In genomic region chr12:15880721-15881120, GRCh38 we compare ENCODE assay signal across 1 cellular context.
TF ChIP-seq lines count a peak whose summit lies in the region.

No MANE protein-coding gene starts in this region.

TF ChIP-seq in SK-N-SH treated with all-trans-retinoic acid at 6 μM for 48 hours, 23 proteins besides CTCF, POLR2A, EP300 and RAD21 (continued from another document):
- TF ChIP-seq TSHZ2 (CRISPR knock-in tag; IDR thresholded peaks at IDR 0.05), result no peak
- TF ChIP-seq PPARA (CRISPR knock-in tag; IDR thresholded peaks at IDR 0.05; ENCODE audit: borderline replicate concordance), result no peak
- no peak for TF ChIP-seq POU6F1 (CRISPR knock-in tag; IDR thresholded peaks at IDR 0.05; ENCODE audit: borderline replicate concordance, low read depth)
- TF ChIP-seq OSR1 (CRISPR knock-in tag; IDR thresholded peaks at IDR 0.05), result no peak
- no peak for TF ChIP-seq ZFP30 (CRISPR knock-in tag; IDR thresholded peaks at IDR 0.05)
- TF ChIP-seq ZNF70 (CRISPR knock-in tag; IDR thresholded peaks at IDR 0.05), result no peak
- TF ChIP-seq RARB (CRISPR knock-in tag; IDR thresholded peaks at IDR 0.05), result no peak
- TF ChIP-seq GLIS3 (CRISPR knock-in tag; IDR thresholded peaks at IDR 0.05), result no peak
- TF ChIP-seq ZC3H10 (CRISPR knock-in tag; IDR thresholded peaks at IDR 0.05), result no peak
- no peak for TF ChIP-seq TOX (CRISPR knock-in tag; IDR thresholded peaks at IDR 0.05; ENCODE audit: borderline replicate concordance)
- no peak for TF ChIP-seq SNAI2 (CRISPR knock-in tag; IDR thresholded peaks at IDR 0.05)
- TF ChIP-seq BACH2 (CRISPR knock-in tag; IDR thresholded peaks at IDR 0.05; ENCODE audit: borderline replicate concordance), result no peak
- TF ChIP-seq ZNF565 (CRISPR knock-in tag; conservative IDR thresholded peaks at IDR 0.05; ENCODE audit: low read depth), result no peak
- TF ChIP-seq CREB5 (CRISPR knock-in tag; IDR thresholded peaks at IDR 0.05; ENCODE audit: low read depth), result no peak
